In the genomic region with DNA sequence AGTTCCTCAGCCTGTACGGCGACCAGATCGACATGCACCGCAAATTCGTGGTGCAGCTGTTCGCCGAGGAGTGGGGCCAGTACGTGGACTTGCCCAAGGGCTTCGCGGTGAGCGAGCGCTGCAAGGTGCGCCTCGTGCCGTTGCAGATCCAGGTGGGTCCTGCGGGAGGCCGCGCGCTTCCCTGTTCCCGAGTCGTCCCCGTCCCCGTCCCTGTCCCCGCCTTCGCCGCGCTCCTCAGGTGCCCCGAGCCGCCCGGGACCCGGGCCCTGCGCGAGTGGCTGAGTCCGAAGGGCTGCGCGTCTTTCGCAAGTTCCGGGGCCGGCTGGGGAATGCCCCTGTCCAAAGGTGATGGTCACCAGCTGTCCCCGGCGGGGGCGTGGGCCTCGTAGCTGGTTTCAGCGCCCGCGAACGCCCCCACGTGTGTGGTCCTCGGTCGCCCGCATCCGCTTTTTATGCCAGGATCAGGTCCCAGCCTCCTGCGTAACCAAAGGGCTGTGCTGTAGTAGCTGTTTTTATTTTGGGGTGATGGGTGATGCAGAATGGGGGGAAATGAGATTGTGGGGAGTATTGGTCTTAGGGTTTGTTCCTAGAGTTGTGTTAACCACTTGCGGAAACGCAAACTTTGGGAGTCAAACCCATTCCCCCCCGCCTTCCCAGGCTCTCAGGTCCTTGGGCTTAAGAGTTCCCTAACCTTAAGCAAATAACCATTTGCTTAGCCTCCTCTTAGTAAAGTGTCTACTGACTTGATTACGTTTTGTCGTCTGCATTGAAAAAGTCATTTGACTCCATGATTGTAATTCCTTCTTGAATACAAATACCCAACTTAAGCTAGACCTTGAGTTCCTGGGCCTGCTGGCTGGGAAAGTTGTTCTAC, we compare ENCODE assay signal across 8 cellular contexts. TPM values are rescaled to one million over a fixed set of nuclear protein-coding genes. Genes with fewer than 3 reads are reported as not detected.
DNase-seq lines count a peak whose midpoint lies in the region; ATAC-seq and TF ChIP-seq lines count a peak whose summit lies in the region.

No MANE protein-coding gene starts in this region.

- H3K4me3 Mint-ChIP-seq in nephron progenitor cell: peak overlapping the region; percentile 91

- peak overlapping the region; percentile 44 for H3K27ac Mint-ChIP-seq in nephron progenitor cell

- H3K9me3 Mint-ChIP-seq in nephron progenitor cell: no peaks in the 10 kb centered on the region

- H3K4me1 Mint-ChIP-seq in nephron progenitor cell: peaks cover 39% of the 10 kb centered on the region

- peak; percentile 27 for ATAC-seq in GM18861 (IDR thresholded peaks at IDR 0.05; ENCODE audit: unreplicated experiment)
- peak; percentile 12 for ATAC-seq in HG03060 (IDR thresholded peaks at IDR 0.05; ENCODE audit: low read depth, unreplicated experiment)

- H3K36me3 Mint-ChIP-seq in nephron progenitor cell (ENCODE audit: low read depth): no peaks in the 10 kb centered on the region

- DNase-seq in AG08396 (ENCODE audit: low spot score) (peak; percentile 64), NCI-H748 (lab: John Stamatoyannopoulos, UW; ENCODE audit: unreplicated experiment) (peak; percentile 82), fibroblast of villous mesenchyme (ENCODE audit: low read depth) (peak; percentile 77), nephron progenitor cell (peak; percentile 78), superior temporal gyrus (ENCODE audit: extremely low spot score) (peak; percentile 46)
- peak; percentile 64 to 72 for DNase-seq in activated T-cell treated with anti-CD3 and anti-CD28 coated beads, Interleukin-2, amount 50 U/mL, for 48 hours

- no peak for TF ChIP-seq CTCF in fibroblast of villous mesenchyme (IDR thresholded peaks at IDR 0.05; ENCODE audit: insufficient read depth, low read depth, low read length)
- TF ChIP-seq CTCF in nephron progenitor cell (IDR thresholded peaks at IDR 0.05): peak; percentile 6

- peaks cover 9% of the 10 kb centered on the region for H3K27me3 Mint-ChIP-seq in nephron progenitor cell (ENCODE audit: low read depth, poor library complexity)

- peak overlapping the region; percentile 93 for H3K4me3 ChIP-seq in fibroblast of villous mesenchyme (ENCODE audit: low read depth, low read length)

RNA-seq across cellular contexts. Expression of a gene that starts 0.6 kb away (rescaled TPM):
- total RNA-seq in fibroblast of villous mesenchyme: 15.5 and 31.1 TPM in 2 replicates

Comparison
In these comparisons a context has a peak if more than half of its experiments do, and no peak if none do; other contexts are left out.
1. Peak in every context shown above with its lines: DNase-seq, ATAC-seq and H3K4me3 ChIP-seq.